30 cellular contexts compared by ENCODE assay signal in the genomic region with DNA sequence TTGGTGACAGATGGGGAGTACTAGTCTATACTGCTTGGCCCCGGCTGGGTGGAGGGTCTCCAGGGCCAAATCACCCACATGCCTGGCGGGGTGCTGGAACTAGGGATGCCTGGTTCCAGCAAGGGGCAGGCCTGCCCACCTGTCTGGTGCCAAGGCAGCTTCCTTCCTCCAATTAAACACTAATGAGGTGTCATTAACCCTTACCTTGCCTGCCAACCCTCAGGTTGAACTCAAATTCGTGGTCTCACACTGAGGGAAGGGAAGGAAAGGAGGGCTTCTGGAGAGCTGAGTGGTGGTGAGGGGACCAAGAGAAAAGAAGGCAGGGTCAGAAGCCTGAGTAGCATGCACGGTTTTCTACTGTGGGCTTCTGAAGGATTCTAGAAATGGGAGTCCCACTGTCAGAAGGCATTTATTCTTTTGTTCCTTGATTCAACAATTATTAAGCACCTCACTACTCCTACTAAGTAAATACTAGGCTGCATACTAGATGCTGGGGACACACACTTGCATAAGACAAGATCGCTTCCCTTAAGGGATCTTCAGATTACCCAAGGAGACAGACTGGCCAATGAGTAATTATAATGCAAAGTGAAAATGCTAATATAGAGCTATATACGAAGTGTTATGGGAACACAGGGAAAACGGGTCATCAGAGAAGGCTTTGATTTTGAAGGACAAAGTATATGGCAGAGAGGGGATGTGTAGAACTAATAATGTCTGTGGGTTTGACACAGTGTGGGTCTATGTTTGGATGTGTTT. TPM values are rescaled to one million over a fixed set of nuclear protein-coding genes. Genes with fewer than 3 reads are reported as not detected.
A peak's percentile ranks its signal among the peaks of the same experiment; 100 is the strongest.
DNase-seq lines count a peak whose midpoint lies in the region; ATAC-seq and TF ChIP-seq lines count a peak whose summit lies in the region.
"Had no signal": no experiment of that assay in that cellular context is flagged by ENCODE, and none has a peak within 500 bp of the region (broad histone marks: within the 10 kb centered on the region; RNA-seq: fewer than 3 reads in every experiment).

No MANE protein-coding gene starts in this region.

- H4K20me1 ChIP-seq in Loucy (ENCODE audit: insufficient read depth, low read length, poor library complexity, severe bottlenecking) (no peaks in the 10 kb centered on the region), neural progenitor cell (ENCODE audit: low read depth) (peaks cover 20% of the 10 kb centered on the region)

- peaks cover 61% of the 10 kb centered on the region for H3K4me1 ChIP-seq in Loucy (ENCODE audit: insufficient read depth, low read length, poor library complexity, severe bottlenecking)
- H3K4me1 ChIP-seq in neural progenitor cell = peaks cover 28% of the 10 kb centered on the region

- H3K9me3 ChIP-seq in Loucy (ENCODE audit: insufficient read depth, low read depth, low read length) (no peaks in the 10 kb centered on the region), neural progenitor cell (ENCODE audit: low read depth) (no peaks in the 10 kb centered on the region)
- H3K9me3 ChIP-seq: adrenal gland, body of pancreas, tibial nerve had no signal

- H3K9ac ChIP-seq in Loucy (ENCODE audit: low read depth, low read length, poor library complexity, severe bottlenecking) = peak overlapping the region; percentile 45
- H3K9ac ChIP-seq in neural progenitor cell = no peak overlapping the region
- H3K9ac ChIP-seq: GM23248 had no signal

- H3K79me2 ChIP-seq in Loucy (ENCODE audit: insufficient read depth, low read length) = no peaks in the 10 kb centered on the region
- no peaks in the 10 kb centered on the region for H3K79me2 ChIP-seq in neural progenitor cell (ENCODE audit: low read depth)

- no peak overlapping the region for H3K4me2 ChIP-seq in Loucy (ENCODE audit: low read depth, low read length, poor library complexity, severe bottlenecking)
- H3K4me2 ChIP-seq in neural progenitor cell = no peak overlapping the region

- H3K27ac Mint-ChIP-seq in endothelial cell (ENCODE audit: unreplicated experiment) = peak overlapping the region; percentile 76
- no peak overlapping the region for H3K27ac Mint-ChIP-seq in neural progenitor cell
- H3K27ac Mint-ChIP-seq: activated T-cell treated with anti-CD3 and anti-CD28 coated beads, Interleukin-2, amount 50 U/mL, for 24 hours; T-helper 1 cell treated with Interleukin-12 subunit alpha and Interleukin-12 subunit beta and Interleukin-4 antibody, amounts not matched to agents 30 μg/mL and 1 μg/mL, for 36 hours had no signal

- H3K27ac ChIP-seq in neural progenitor cell = no peak overlapping the region
- H3K27ac ChIP-seq: adrenal gland, body of pancreas, GM23248, tibial nerve had no signal

- H3K9me2 ChIP-seq in Loucy (replicated peaks; ENCODE audit: low read depth, low read length) = no peaks in the 10 kb centered on the region

- no peak overlapping the region for H2AFZ ChIP-seq in Loucy (ENCODE audit: low read length)
- no peak overlapping the region for H2AFZ ChIP-seq in neural progenitor cell (replicated peaks)
- H2AFZ ChIP-seq: GM23248 had no signal

- ATAC-seq in HG03135 (IDR thresholded peaks at IDR 0.05; ENCODE audit: unreplicated experiment) (no peak), GM21723 (IDR thresholded peaks at IDR 0.05; ENCODE audit: unreplicated experiment) (no peak)
- ATAC-seq: body of pancreas had no signal

- DNase-seq in SIG-M5 treated with dmso at 0.1 percent for 504 hours (lab: John Stamatoyannopoulos, UW; ENCODE audit: unreplicated experiment) (peak; percentile 26), SIG-M5 (lab: John Stamatoyannopoulos, UW) (no peak), endothelial cell (ENCODE audit: low spot score) (no peak), neural progenitor cell (ENCODE audit: low spot score) (no peak), T1000 (lab: John Stamatoyannopoulos, UW) (no peak)
- DNase-seq: activated CD4-positive, alpha-beta T cell treated with anti-CD3 and anti-CD28 coated beads for 1 hour; activated naive CD4-positive, alpha-beta T cell; activated T-cell treated with anti-CD3 and anti-CD28 coated beads, Interleukin-2, amount 50 U/mL, for 24 hours; adrenal gland; body of pancreas; CD8-positive, alpha-beta memory T cell; DMS 273 treated with DMSO at 0.1 percent for 48 hours; GM23248; kidney glomerular epithelial cell; NCI-H1105 treated with DMSO at 0.1 percent for 48 hours; NCI-H2029; NCI-H2227 treated with DMSO at 0.1 percent for 48 hours; small intestine; stimulated activated CD4-positive, alpha-beta T cell treated with anti-CD3 and anti-CD28 coated beads, Interleukin-2, amount 100 ng/mL, for 24 hours had no signal

- H3K9me3 Mint-ChIP-seq in endothelial cell (ENCODE audit: unreplicated experiment) = no peaks in the 10 kb centered on the region
- H3K9me3 Mint-ChIP-seq in neural progenitor cell = no peaks in the 10 kb centered on the region
- H3K9me3 Mint-ChIP-seq: activated T-cell treated with anti-CD3 and anti-CD28 coated beads, Interleukin-2, amount 50 U/mL, for 24 hours; CD8-positive, alpha-beta memory T cell; T-helper 1 cell treated with Interleukin-12 subunit alpha and Interleukin-12 subunit beta and Interleukin-4 antibody, amounts not matched to agents 30 μg/mL and 1 μg/mL, for 36 hours had no signal

- H3K4me3 Mint-ChIP-seq in endothelial cell (ENCODE audit: unreplicated experiment) = peak overlapping the region; percentile 68
- H3K4me3 Mint-ChIP-seq in neural progenitor cell = peak overlapping the region; percentile 77
- H3K4me3 Mint-ChIP-seq: activated T-cell treated with anti-CD3 and anti-CD28 coated beads, Interleukin-2, amount 50 U/mL, for 24 hours; T-helper 1 cell treated with Interleukin-12 subunit alpha and Interleukin-12 subunit beta and Interleukin-4 antibody, amounts not matched to agents 30 μg/mL and 1 μg/mL, for 36 hours had no signal

- TF ChIP-seq CTCF in Loucy (conservative IDR thresholded peaks at IDR 0.05; ENCODE audit: low read length) = no peak
- TF ChIP-seq CTCF in endothelial cell (IDR thresholded peaks at IDR 0.05; ENCODE audit: unreplicated experiment) = no peak
- TF ChIP-seq CTCF in neural progenitor cell (IDR thresholded peaks at IDR 0.05) = no peak

- no peaks in the 10 kb centered on the region for H3K27me3 ChIP-seq in Loucy (ENCODE audit: insufficient read depth, low read length, poor library complexity, severe bottlenecking)
- H3K27me3 ChIP-seq in neural progenitor cell = peaks cover 55% of the 10 kb centered on the region
- H3K27me3 ChIP-seq: adrenal gland, body of pancreas, tibial nerve had no signal

- no peaks in the 10 kb centered on the region for H3F3A ChIP-seq in Loucy (ENCODE audit: low read depth)
- peaks cover 55% of the 10 kb centered on the region for H3F3A ChIP-seq in neural progenitor cell (ENCODE audit: low read depth)

- H3K4me3 ChIP-seq in Loucy (ENCODE audit: low read length, poor library complexity, severe bottlenecking) (no peak overlapping the region), neural progenitor cell (no peak overlapping the region)
- H3K4me3 ChIP-seq: adrenal gland, body of pancreas, GM23248, lung, tibial nerve had no signal

- H3K27me3 Mint-ChIP-seq in endothelial cell (ENCODE audit: unreplicated experiment) (peaks cover 13% of the 10 kb centered on the region), neural progenitor cell (ENCODE audit: insufficient read depth, low read depth) (peaks cover 13% of the 10 kb centered on the region)
- H3K27me3 Mint-ChIP-seq: activated T-cell treated with anti-CD3 and anti-CD28 coated beads, Interleukin-2, amount 50 U/mL, for 24 hours; CD8-positive, alpha-beta memory T cell had no signal

- H3K4me1 Mint-ChIP-seq in endothelial cell (ENCODE audit: unreplicated experiment) (peaks cover 25% of the 10 kb centered on the region), neural progenitor cell (peaks cover 51% of the 10 kb centered on the region)

- H3K36me3 ChIP-seq in Loucy (ENCODE audit: insufficient read depth, low read length) (no peaks in the 10 kb centered on the region), neural progenitor cell (no peaks in the 10 kb centered on the region)
- H3K36me3 ChIP-seq: adrenal gland had no signal

- H3K36me3 Mint-ChIP-seq in endothelial cell (ENCODE audit: low read depth, unreplicated experiment) = peaks cover 14% of the 10 kb centered on the region
- no peaks in the 10 kb centered on the region for H3K36me3 Mint-ChIP-seq in neural progenitor cell

RNA-seq across cellular contexts. Expression of a gene that starts 5.9 kb away (rescaled TPM):
- total RNA-seq in endothelial cell (ENCODE audit: unreplicated experiment) (9.6 TPM), neural progenitor cell (ENCODE audit: low replicate concordance) (4.0 and 9.6 TPM in 2 replicates)

RNA-seq across cellular contexts. Expression of a gene that starts 9.2 kb away (rescaled TPM):
- total RNA-seq in endothelial cell (ENCODE audit: unreplicated experiment) = 25.2 TPM
- total RNA-seq in neural progenitor cell (ENCODE audit: low replicate concordance) = 10.7 and 18.4 TPM in 2 replicates

RNA-seq across cellular contexts. Expression of a gene that starts 21.6 kb away (rescaled TPM):
- total RNA-seq in endothelial cell (ENCODE audit: unreplicated experiment) (382 TPM), neural progenitor cell (ENCODE audit: low replicate concordance) (15.7 and 44.9 TPM in 2 replicates)

RNA-seq across cellular contexts. Expression of a gene that starts 39.1 kb away (rescaled TPM):
- total RNA-seq in endothelial cell (ENCODE audit: unreplicated experiment) (not detected), neural progenitor cell (ENCODE audit: low replicate concordance) (not detected in 2 replicates)
- total RNA-seq: A172; activated CD8-positive, alpha-beta memory T cell treated with anti-CD3 and anti-CD28 coated beads for 36 hours; adrenal gland; body of pancreas; CD8-positive, alpha-beta memory T cell; cerebellum; glomerular endothelial cell; GM23248; pulmonary artery endothelial cell had no signal

RNA-seq across cellular contexts. Expression of a gene that starts 39.1 kb away (rescaled TPM):
- total RNA-seq in endothelial cell (ENCODE audit: unreplicated experiment) = 2.8 TPM
- total RNA-seq in neural progenitor cell (ENCODE audit: low replicate concordance) = 1.8 and 2.0 TPM in 2 replicates
- total RNA-seq: cerebellum, GM23248 had no signal
